In the genomic region with DNA sequence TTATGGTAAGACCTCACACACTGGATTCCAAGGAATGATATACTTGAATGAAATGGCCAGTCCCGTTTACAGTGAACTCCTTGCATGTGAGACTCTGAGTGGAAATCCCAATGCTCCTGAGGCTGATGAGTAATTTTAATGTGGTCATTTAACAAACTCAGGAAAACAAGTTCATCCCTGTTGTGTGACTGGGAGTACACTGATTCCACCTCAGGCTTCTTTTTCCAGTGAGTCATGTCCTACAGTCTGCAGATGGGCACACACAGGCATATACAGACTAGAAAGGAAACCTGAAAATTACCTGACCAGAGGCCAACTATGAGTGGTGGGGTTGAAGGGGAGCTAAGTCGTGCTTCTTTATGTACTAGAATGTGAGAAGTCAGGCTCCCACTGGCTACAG, we compare ENCODE assay signal across 9 cellular contexts. TPM values are rescaled to one million over a fixed set of nuclear protein-coding genes. Genes with fewer than 3 reads are reported as not detected.
DNase-seq lines count a peak whose midpoint lies in the region; ATAC-seq and TF ChIP-seq lines count a peak whose summit lies in the region.
"Had no signal": no experiment of that assay in that cellular context is flagged by ENCODE, and none has a peak within 500 bp of the region (broad histone marks: within the 10 kb centered on the region; RNA-seq: fewer than 3 reads in every experiment).

No MANE protein-coding gene starts in this region.

- ATAC-seq in HG03457 (IDR thresholded peaks at IDR 0.05; ENCODE audit: unreplicated experiment): no peak
- ATAC-seq in GM19455 (IDR thresholded peaks at IDR 0.05; ENCODE audit: unreplicated experiment): no peak

- no peaks in the 10 kb centered on the region for H3K9me3 ChIP-seq in SK-N-SH

- H3K9me2 ChIP-seq in SK-N-SH: no peaks in the 10 kb centered on the region

- H2AFZ ChIP-seq in SK-N-SH (ENCODE audit: low read depth): no peak overlapping the region

- TF ChIP-seq CTCF in SK-N-SH (IDR thresholded peaks at IDR 0.05) (no peak), fibroblast of the aortic adventitia (IDR thresholded peaks at IDR 0.05; ENCODE audit: insufficient read depth, low read length) (no peak)

- H3K4me3 ChIP-seq in SK-N-SH (ENCODE audit: low read depth in 2 of 2, low read length in 1 of 2) (peak overlapping the region in 1 of 2 experiments; percentile 13; a peak in 1 of 4 replicates), fibroblast of the aortic adventitia (ENCODE audit: low read depth, low read length) (no peak overlapping the region), skeletal muscle cell (ENCODE audit: low read depth, low read length) (no peak overlapping the region)

- CTCF ChIA-PET in SK-N-SH (lab: Yijun Ruan, JAX): no interaction called here

- POLR2A ChIA-PET in SK-N-SH (lab: Yijun Ruan, JAX): no interaction called here

- H3K4me2 ChIP-seq in SK-N-SH: peak overlapping the region; percentile 67

- no peaks in the 10 kb centered on the region for H3K79me2 ChIP-seq in SK-N-SH (ENCODE audit: insufficient read depth)

- no peak for TF ChIP-seq RAD21 in SK-N-SH (IDR thresholded peaks at IDR 0.05; ENCODE audit: low read length)

- peaks cover 32% of the 10 kb centered on the region for H3F3A ChIP-seq in SK-N-SH (replicated peaks; ENCODE audit: insufficient read depth)

- peak overlapping the region; percentile 13; the same call in 1 of the 2 replicates for H3K9ac ChIP-seq in SK-N-SH

- H3K27me3 ChIP-seq in SK-N-SH (ENCODE audit: insufficient read depth): no peaks in the 10 kb centered on the region

- WGBS in SK-N-SH (ENCODE audit: low lambda C conversion rate): 4% methylated on average over 2 of the region's 2 CpGs

- no peaks in the 10 kb centered on the region for H4K20me1 ChIP-seq in SK-N-SH (ENCODE audit: insufficient read depth)

- no peak for TF ChIP-seq EP300 in SK-N-SH (IDR thresholded peaks at IDR 0.05; ENCODE audit: borderline replicate concordance in 1 of 2, low read depth in 1 of 2, low read length in 1 of 2)

- H3K27ac ChIP-seq in SK-N-SH (ENCODE audit: low read depth in 2 of 2, low read length in 1 of 2): peak overlapping the region in 1 of 2 experiments; percentile 48; a peak in 2 of 4 replicates

- peak; percentile 85 for DNase-seq in Daoy (ENCODE audit: low read depth)
- DNase-seq in SK-N-SH: no peak
- DNase-seq in fibroblast of the aortic adventitia (ENCODE audit: low read depth): peak; percentile 87
- peak; percentile 89 for DNase-seq in skeletal muscle cell (ENCODE audit: low read depth)
- DNase-seq in NCI-H146 (lab: John Stamatoyannopoulos, UW): no peak
- DNase-seq in NCI-H1417 treated with DMSO at 0.1 percent for 48 hours (lab: John Stamatoyannopoulos, UW): no peak
- DNase-seq: NCI-H1092 treated with DMSO at 0.1 percent for 48 hours had no signal

- peaks cover 0 to 21% of the 10 kb centered on the region in 2 experiments; a peak in 3 of 4 replicates for H3K4me1 ChIP-seq in SK-N-SH (ENCODE audit: control insufficient read depth in 1 of 2, insufficient read depth in 2 of 2, low read depth in 1 of 2, low read length in 1 of 2)

- H3K36me3 ChIP-seq in SK-N-SH (replicated peaks in 1 of 2; ENCODE audit: control insufficient read depth in 1 of 2, insufficient read depth in 2 of 2, low read length in 1 of 2): no peaks in the 10 kb centered on the region

TF ChIP-seq in SK-N-SH, 30 proteins besides CTCF, POLR2A, EP300 and RAD21:
- TF ChIP-seq, protein P1, sequence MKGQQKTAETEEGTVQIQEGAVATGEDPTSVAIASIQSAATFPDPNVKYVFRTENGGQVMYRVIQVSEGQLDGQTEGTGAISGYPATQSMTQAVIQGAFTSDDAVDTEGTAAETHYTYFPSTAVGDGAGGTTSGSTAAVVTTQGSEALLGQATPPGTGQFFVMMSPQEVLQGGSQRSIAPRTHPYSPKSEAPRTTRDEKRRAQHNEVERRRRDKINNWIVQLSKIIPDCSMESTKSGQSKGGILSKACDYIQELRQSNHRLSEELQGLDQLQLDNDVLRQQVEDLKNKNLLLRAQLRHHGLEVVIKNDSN (IDR thresholded peaks at IDR 0.05; ENCODE audit: borderline replicate concordance, low read depth): no peak
- TF ChIP-seq CHD2 (IDR thresholded peaks at IDR 0.05; ENCODE audit: low read length, partially characterized antibody): no peak
- TF ChIP-seq GATA2 (CRISPR knock-in tag; IDR thresholded peaks at IDR 0.05): no peak
- TF ChIP-seq, protein P2, sequence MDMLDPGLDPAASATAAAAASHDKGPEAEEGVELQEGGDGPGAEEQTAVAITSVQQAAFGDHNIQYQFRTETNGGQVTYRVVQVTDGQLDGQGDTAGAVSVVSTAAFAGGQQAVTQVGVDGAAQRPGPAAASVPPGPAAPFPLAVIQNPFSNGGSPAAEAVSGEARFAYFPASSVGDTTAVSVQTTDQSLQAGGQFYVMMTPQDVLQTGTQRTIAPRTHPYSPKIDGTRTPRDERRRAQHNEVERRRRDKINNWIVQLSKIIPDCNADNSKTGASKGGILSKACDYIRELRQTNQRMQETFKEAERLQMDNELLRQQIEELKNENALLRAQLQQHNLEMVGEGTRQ (IDR thresholded peaks at IDR 0.05; ENCODE audit: borderline replicate concordance, low read depth, low read length): no peak
- no peak for TF ChIP-seq MEF2A (IDR thresholded peaks at IDR 0.05; ENCODE audit: borderline replicate concordance, low read depth)
- TF ChIP-seq POLR2AphosphoS5 (IDR thresholded peaks at IDR 0.05; ENCODE audit: low read depth, low read length): no peak
- no peak for TF ChIP-seq RFX5 (IDR thresholded peaks at IDR 0.05; ENCODE audit: low read length)
- TF ChIP-seq, protein P3, sequence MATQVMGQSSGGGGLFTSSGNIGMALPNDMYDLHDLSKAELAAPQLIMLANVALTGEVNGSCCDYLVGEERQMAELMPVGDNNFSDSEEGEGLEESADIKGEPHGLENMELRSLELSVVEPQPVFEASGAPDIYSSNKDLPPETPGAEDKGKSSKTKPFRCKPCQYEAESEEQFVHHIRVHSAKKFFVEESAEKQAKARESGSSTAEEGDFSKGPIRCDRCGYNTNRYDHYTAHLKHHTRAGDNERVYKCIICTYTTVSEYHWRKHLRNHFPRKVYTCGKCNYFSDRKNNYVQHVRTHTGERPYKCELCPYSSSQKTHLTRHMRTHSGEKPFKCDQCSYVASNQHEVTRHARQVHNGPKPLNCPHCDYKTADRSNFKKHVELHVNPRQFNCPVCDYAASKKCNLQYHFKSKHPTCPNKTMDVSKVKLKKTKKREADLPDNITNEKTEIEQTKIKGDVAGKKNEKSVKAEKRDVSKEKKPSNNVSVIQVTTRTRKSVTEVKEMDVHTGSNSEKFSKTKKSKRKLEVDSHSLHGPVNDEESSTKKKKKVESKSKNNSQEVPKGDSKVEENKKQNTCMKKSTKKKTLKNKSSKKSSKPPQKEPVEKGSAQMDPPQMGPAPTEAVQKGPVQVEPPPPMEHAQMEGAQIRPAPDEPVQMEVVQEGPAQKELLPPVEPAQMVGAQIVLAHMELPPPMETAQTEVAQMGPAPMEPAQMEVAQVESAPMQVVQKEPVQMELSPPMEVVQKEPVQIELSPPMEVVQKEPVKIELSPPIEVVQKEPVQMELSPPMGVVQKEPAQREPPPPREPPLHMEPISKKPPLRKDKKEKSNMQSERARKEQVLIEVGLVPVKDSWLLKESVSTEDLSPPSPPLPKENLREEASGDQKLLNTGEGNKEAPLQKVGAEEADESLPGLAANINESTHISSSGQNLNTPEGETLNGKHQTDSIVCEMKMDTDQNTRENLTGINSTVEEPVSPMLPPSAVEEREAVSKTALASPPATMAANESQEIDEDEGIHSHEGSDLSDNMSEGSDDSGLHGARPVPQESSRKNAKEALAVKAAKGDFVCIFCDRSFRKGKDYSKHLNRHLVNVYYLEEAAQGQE (IDR thresholded peaks at IDR 0.05; ENCODE audit: low read depth, low read length): no peak
- TF ChIP-seq TCF12 (IDR thresholded peaks at IDR 0.05): 0 out of 2 replicates have a peak, but pooled peaks have one; percentile 16
- TF ChIP-seq YY1 (IDR thresholded peaks at IDR 0.05; ENCODE audit: low read depth): no peak
- no peak for TF ChIP-seq NFIC (IDR thresholded peaks at IDR 0.05; ENCODE audit: borderline replicate concordance)
- TF ChIP-seq SIN3A (IDR thresholded peaks at IDR 0.05; ENCODE audit: borderline replicate concordance, low read depth, low read length): no peak
- TF ChIP-seq RCOR1 (IDR thresholded peaks at IDR 0.05; ENCODE audit: low read length): no peak
- TF ChIP-seq FOSL2 (IDR thresholded peaks at IDR 0.05; ENCODE audit: borderline replicate concordance, low read depth): peak; percentile 57; the same call in 1 of the 2 replicates
- TF ChIP-seq EZH2phosphoT487 (IDR thresholded peaks at IDR 0.05; ENCODE audit: borderline replicate concordance, low read depth): no peak
- 0 out of 2 replicates have a peak, but pooled peaks have one; percentile 4 for TF ChIP-seq JUND (IDR thresholded peaks at IDR 0.05)
- no peak for TF ChIP-seq MXI1 (IDR thresholded peaks at IDR 0.05; ENCODE audit: low read depth, low read length)
- TF ChIP-seq ELF1 (IDR thresholded peaks at IDR 0.05): no peak
- no peak for TF ChIP-seq RXRA (IDR thresholded peaks at IDR 0.05; ENCODE audit: borderline replicate concordance, low read depth)
TF ChIP-seq in SK-N-SH: peak in this region for 3.

RNA-seq across cellular contexts. Expression of a gene that starts 5.8 kb away (rescaled TPM):
- 35.1 and 46.1 TPM in 2 replicates for total RNA-seq in Daoy (2014; rRNA removed; shearing (Covaris generic))
- polyA plus RNA-seq in SK-N-SH (2012; rRNA removed): 7.8 and 9.1 TPM in 2 replicates
- 8.5 and 9.5 TPM in 2 replicates for polyA plus RNA-seq in SK-N-SH (2012; cell fraction: cytosol; rRNA removed)
- 5.0 and 6.4 TPM in 2 replicates for polyA plus RNA-seq in SK-N-SH (2012; cell fraction: nucleus; rRNA removed)
- 79.5 and 101 TPM in 2 replicates for total RNA-seq in fibroblast of the aortic adventitia (ENCODE audit: low replicate concordance)

RNA-seq across cellular contexts. Expression of a gene that starts 53.4 kb away (rescaled TPM):
- 67.6 and 73.1 TPM in 2 replicates for total RNA-seq in Daoy (2014; rRNA removed; shearing (Covaris generic))
- polyA plus RNA-seq in SK-N-SH (2012; rRNA removed): 11.3 and 14.1 TPM in 2 replicates
- polyA plus RNA-seq in SK-N-SH (2012; cell fraction: cytosol; rRNA removed): 21.1 and 25.9 TPM in 2 replicates
- 5.2 and 8.4 TPM in 2 replicates for polyA plus RNA-seq in SK-N-SH (2012; cell fraction: nucleus; rRNA removed)
- total RNA-seq in fibroblast of the aortic adventitia (ENCODE audit: low replicate concordance): 105 and 107 TPM in 2 replicates

Comparison
In these comparisons a context has a peak if more than half of its experiments do, and no peak if none do; other contexts are left out.
1. DNase-seq: peak in Daoy (single experiment), fibroblast of the aortic adventitia (single experiment) and skeletal muscle cell (single experiment); none in SK-N-SH (single experiment), NCI-H146 (single experiment) and NCI-H1417 treated with DMSO at 0.1 percent for 48 hours (single experiment).